19 cellular contexts compared by ENCODE assay signal in genomic region chr9:15693701-15694100, GRCh38.
"Had no signal": no experiment of that assay in that cellular context is flagged by ENCODE, and none has a peak within 500 bp of the region (broad histone marks: within the 10 kb centered on the region; RNA-seq: fewer than 3 reads in every experiment).

No MANE protein-coding gene starts in this region.

- ATAC-seq: left ventricle myocardium superior; lower lobe of right lung; naive thymus-derived CD8-positive, alpha-beta T cell; right lobe of liver; stimulated activated naive B cell treated with anti-CD40 and anti-IgM and Interleukin-4, amounts not matched to agents 10 μg/mL and 1 μg/mL and 100 μg/mL, for 72 hours had no signal

- FAIRE-seq: frontal cortex, keratinocyte, small intestine, urothelium cell line had no signal

- DNase-seq: dorsolateral prefrontal cortex; effector CD4-positive, alpha-beta T cell; head of caudate nucleus; left ventricle myocardium superior; lower lobe of right lung; naive thymus-derived CD8-positive, alpha-beta T cell; occipital lobe; ovary; posterior cingulate gyrus; retina; right lobe of liver; small intestine; stimulated activated CD4-positive, alpha-beta T cell treated with anti-CD3 and anti-CD28 coated beads, Interleukin-15, amount 100 ng/mL, for 24 hours; stimulated activated CD4-positive, alpha-beta T cell treated with anti-CD3 and anti-CD28 coated beads, Interleukin-2, amount 100 ng/mL, for 48 hours; stimulated activated naive B cell treated with anti-CD40 and anti-IgM and Interleukin-4, amounts not matched to agents 10 μg/mL and 1 μg/mL and 100 μg/mL, for 72 hours; upper lobe of left lung had no signal
